15 cellular contexts compared by ENCODE assay signal in genomic region chr16:5036228-5037156, GRCh38. TPM values are rescaled to one million over a fixed set of nuclear protein-coding genes. Genes with fewer than 3 reads are reported as not detected.
DNase-seq lines count a peak whose midpoint lies in the region; ATAC-seq and TF ChIP-seq lines count a peak whose summit lies in the region.
"Had no signal": no experiment of that assay in that cellular context is flagged by ENCODE, and none has a peak within 500 bp of the region (broad histone marks: within the 10 kb centered on the region; RNA-seq: fewer than 3 reads in every experiment).

No MANE protein-coding gene starts in this region.

- POLR2A ChIA-PET in activated CD4-positive, alpha-beta T cell treated with anti-CD3 and anti-CD28 coated beads, Interleukin-2, amount 10 ng/mL, durations not matched to agents 7 days and 5 days (lab: Charles Lee), result no interaction called here

- H3K36me3 Mint-ChIP-seq in natural killer cell, result no peaks in the 10 kb centered on the region
- H3K36me3 Mint-ChIP-seq in natural killer cell treated with Interleukin-12 subunit alpha and Interleukin-12 subunit beta and Interleukin-15 and Interleukin-18, amount 100 ng/mL, for 72 hours, result no peaks in the 10 kb centered on the region
- no peaks in the 10 kb centered on the region for H3K36me3 Mint-ChIP-seq in brain
- H3K36me3 Mint-ChIP-seq in activated CD4-positive, alpha-beta T cell treated with anti-CD3 and anti-CD28 coated beads, Interleukin-2, amount 10 ng/mL, durations not matched to agents 7 days and 5 days (ENCODE audit: low read depth), result no peaks in the 10 kb centered on the region

- peak overlapping the region; percentile 26 for H3K4me3 Mint-ChIP-seq in natural killer cell
- H3K4me3 Mint-ChIP-seq in natural killer cell treated with Interleukin-12 subunit alpha and Interleukin-12 subunit beta and Interleukin-15 and Interleukin-18, amount 100 ng/mL, for 72 hours, result no peak overlapping the region
- H3K4me3 Mint-ChIP-seq in brain, result peak overlapping the region in 3 of 5 experiments; percentile 8 to 42 (median 16)
- no peak overlapping the region for H3K4me3 Mint-ChIP-seq in activated CD4-positive, alpha-beta T cell treated with anti-CD3 and anti-CD28 coated beads, Interleukin-2, amount 10 ng/mL, durations not matched to agents 7 days and 5 days

- H3K9me3 Mint-ChIP-seq in natural killer cell (no peaks in the 10 kb centered on the region), brain (no peaks in the 10 kb centered on the region)
- H3K9me3 Mint-ChIP-seq in natural killer cell treated with Interleukin-12 subunit alpha and Interleukin-12 subunit beta and Interleukin-15 and Interleukin-18, amount 100 ng/mL, for 72 hours, result no peaks in the 10 kb centered on the region
- H3K9me3 Mint-ChIP-seq in activated CD4-positive, alpha-beta T cell treated with anti-CD3 and anti-CD28 coated beads, Interleukin-2, amount 10 ng/mL, durations not matched to agents 7 days and 5 days, result no peaks in the 10 kb centered on the region

- intact Hi-C loops in natural killer cell (cut with micrococcal nuclease), result loop anchor here (10.0 kb wide), 1 partner anchor 58 kb away; the partner anchor contains the start of gene EEF2KMT

- H3K27ac Mint-ChIP-seq in natural killer cell (no peak overlapping the region), brain (peak overlapping the region in 1 of 5 experiments; percentile 45)
- H3K27ac Mint-ChIP-seq in natural killer cell treated with Interleukin-12 subunit alpha and Interleukin-12 subunit beta and Interleukin-15 and Interleukin-18, amount 100 ng/mL, for 72 hours, result no peak overlapping the region
- no peak overlapping the region for H3K27ac Mint-ChIP-seq in activated CD4-positive, alpha-beta T cell treated with anti-CD3 and anti-CD28 coated beads, Interleukin-2, amount 10 ng/mL, durations not matched to agents 7 days and 5 days

- ATAC-seq in natural killer cell, result no peak
- no peak for ATAC-seq in natural killer cell treated with Interleukin-12 subunit alpha and Interleukin-12 subunit beta and Interleukin-15 and Interleukin-18, amount 100 ng/mL, for 72 hours
- no peak for ATAC-seq in HG02763 (IDR thresholded peaks at IDR 0.05; ENCODE audit: unreplicated experiment)
- no peak for ATAC-seq in HG03342 (IDR thresholded peaks at IDR 0.05; ENCODE audit: unreplicated experiment)
- ATAC-seq: mucosa of descending colon, upper lobe of right lung had no signal

- H3K27me3 Mint-ChIP-seq in natural killer cell (ENCODE audit: low read depth in 2 of 2), result no peaks in the 10 kb centered on the region
- H3K27me3 Mint-ChIP-seq in natural killer cell treated with Interleukin-12 subunit alpha and Interleukin-12 subunit beta and Interleukin-15 and Interleukin-18, amount 100 ng/mL, for 72 hours, result peaks cover 0 to 3% of the 10 kb centered on the region in 2 donors
- H3K27me3 Mint-ChIP-seq in brain, result peaks cover 8% of the 10 kb centered on the region
- no peaks in the 10 kb centered on the region for H3K27me3 Mint-ChIP-seq in activated CD4-positive, alpha-beta T cell treated with anti-CD3 and anti-CD28 coated beads, Interleukin-2, amount 10 ng/mL, durations not matched to agents 7 days and 5 days

- TF ChIP-seq CTCF in natural killer cell (IDR thresholded peaks at IDR 0.05), result no peak
- TF ChIP-seq CTCF in brain (conservative IDR thresholded peaks at IDR 0.05), result no peak

- H3K4me1 Mint-ChIP-seq in natural killer cell (peaks cover 14 to 20% of the 10 kb centered on the region in 2 donors), brain (peaks cover 36% of the 10 kb centered on the region)
- H3K4me1 Mint-ChIP-seq in natural killer cell treated with Interleukin-12 subunit alpha and Interleukin-12 subunit beta and Interleukin-15 and Interleukin-18, amount 100 ng/mL, for 72 hours (ENCODE audit: low read depth in 2 of 2), result peaks cover 11 to 15% of the 10 kb centered on the region in 2 donors
- peaks cover 23% of the 10 kb centered on the region for H3K4me1 Mint-ChIP-seq in activated CD4-positive, alpha-beta T cell treated with anti-CD3 and anti-CD28 coated beads, Interleukin-2, amount 10 ng/mL, durations not matched to agents 7 days and 5 days

- CTCF ChIA-PET in activated CD4-positive, alpha-beta T cell treated with anti-CD3 and anti-CD28 coated beads, Interleukin-2, amount 10 ng/mL, durations not matched to agents 7 days and 5 days (lab: Charles Lee), result interaction anchor here (1.1 kb wide), 1 partner anchor 9 kb away, joined by 3 read pairs; no protein-coding TSS in a partner anchor

- no peak for DNase-seq in natural killer cell
- no peak for DNase-seq in natural killer cell treated with Interleukin-12 subunit alpha and Interleukin-12 subunit beta and Interleukin-15 and Interleukin-18, amount 100 ng/mL, for 72 hours (ENCODE audit: low spot score)
- peak; percentile 15 for DNase-seq in left kidney (ENCODE audit: low read depth, low spot score)
- DNase-seq in mesenteric fat pad (ENCODE audit: low spot score), result no peak
- DNase-seq in activated CD4-positive, alpha-beta T cell treated with anti-CD3 and anti-CD28 coated beads, Interleukin-2, amount 10 ng/mL, durations not matched to agents 7 days and 5 days, result no peak
- DNase-seq: activated naive CD4-positive, alpha-beta T cell treated with Interleukin-2 at 50 U/mL for 16 hours; cerebellar nuclear complex; DMS153; mucosa of descending colon; NCI-H146; SK-N-SH; upper lobe of right lung had no signal

RNA-seq across cellular contexts. Expression of gene NAGPA, which starts 2.8 kb away (rescaled TPM):
- total RNA-seq in natural killer cell (10 to 100 TPM; 14.7 to 27.8 (median 23.0) TPM), mesenteric fat pad (12.1 TPM)
- total RNA-seq in natural killer cell treated with Interleukin-12 subunit alpha and Interleukin-12 subunit beta and Interleukin-15 and Interleukin-18, amount 100 ng/mL, for 72 hours, result 10 to 100 TPM; 10.1 to 17.4 TPM
- 7.5 TPM for polyA plus RNA-seq in brain (ENCODE audit: insufficient read depth, low read depth, low replicate concordance)
- 10 to 100 TPM; 16.8 to 18.8 TPM for total RNA-seq in activated CD4-positive, alpha-beta T cell treated with anti-CD3 and anti-CD28 coated beads, Interleukin-2, amount 10 ng/mL, durations not matched to agents 7 days and 5 days

RNA-seq across cellular contexts. Expression of gene C16orf89, which starts 29.3 kb away (rescaled TPM):
- total RNA-seq in natural killer cell (not detected), mesenteric fat pad (14.1 TPM)
- total RNA-seq in natural killer cell treated with Interleukin-12 subunit alpha and Interleukin-12 subunit beta and Interleukin-15 and Interleukin-18, amount 100 ng/mL, for 72 hours, result not detected
- polyA plus RNA-seq in brain (ENCODE audit: insufficient read depth, low read depth, low replicate concordance), result 14.4 TPM
- total RNA-seq in activated CD4-positive, alpha-beta T cell treated with anti-CD3 and anti-CD28 coated beads, Interleukin-2, amount 10 ng/mL, durations not matched to agents 7 days and 5 days, result not detected
- polyA plus RNA-seq: SK-N-SH had no signal

RNA-seq across cellular contexts. Expression of gene ALG1, which starts 35.2 kb away (rescaled TPM):
- total RNA-seq in natural killer cell, result 10 to 100 TPM; 13.4 to 20.0 (median 17.4) TPM
- total RNA-seq in natural killer cell treated with Interleukin-12 subunit alpha and Interleukin-12 subunit beta and Interleukin-15 and Interleukin-18, amount 100 ng/mL, for 72 hours, result 10 to 100 TPM; 24.3 to 37.3 TPM
- 16.6 TPM for polyA plus RNA-seq in brain (ENCODE audit: insufficient read depth, low read depth, low replicate concordance)
- 20.4 TPM for total RNA-seq in mesenteric fat pad
- total RNA-seq in activated CD4-positive, alpha-beta T cell treated with anti-CD3 and anti-CD28 coated beads, Interleukin-2, amount 10 ng/mL, durations not matched to agents 7 days and 5 days, result 10 to 100 TPM; 24.5 to 26.0 TPM

Comparison
In these comparisons a context has a peak if more than half of its experiments do, and no peak if none do; other contexts are left out.
1. H3K4me3 Mint-ChIP-seq: peak in natural killer cell (single experiment) and brain (3 of 5); none in natural killer cell treated with Interleukin-12 subunit alpha and Interleukin-12 subunit beta and Interleukin-15 and Interleukin-18, amount 100 ng/mL, for 72 hours (single experiment) and activated CD4-positive, alpha-beta T cell treated with anti-CD3 and anti-CD28 coated beads, Interleukin-2, amount 10 ng/mL, durations not matched to agents 7 days and 5 days (single experiment).
2. RNA of gene C16orf89, which starts 29.3 kb away (total RNA-seq): 14.1 TPM in mesenteric fat pad (single experiment); not detected in natural killer cell, not detected in natural killer cell treated with Interleukin-12 subunit alpha and Interleukin-12 subunit beta and Interleukin-15 and Interleukin-18, amount 100 ng/mL, for 72 hours and not detected in activated CD4-positive, alpha-beta T cell treated with anti-CD3 and anti-CD28 coated beads, Interleukin-2, amount 10 ng/mL, durations not matched to agents 7 days and 5 days; every median in the first group is over 10 times any median in the second.